Comparison of ENCODE assay signal across 24 cellular contexts in genomic region chr7:36633377-36633776, GRCh38.
A peak's percentile ranks its signal among the peaks of the same experiment; 100 is the strongest.
DNase-seq lines count a peak whose midpoint lies in the region; ATAC-seq and TF ChIP-seq lines count a peak whose summit lies in the region.
"Had no signal": no experiment of that assay in that cellular context is flagged by ENCODE, and none has a peak within 500 bp of the region (broad histone marks: within the 10 kb centered on the region; RNA-seq: fewer than 3 reads in every experiment).

No MANE protein-coding gene starts in this region.

- H3K27ac Mint-ChIP-seq in activated CD8-positive, alpha-beta T cell treated with anti-CD3 and anti-CD28 coated beads, Interleukin-2, amount 10 ng/mL, durations not matched to agents 7 days and 5 days: peak overlapping the region; percentile 32
- H3K27ac Mint-ChIP-seq in activated CD8-positive, alpha-beta T cell treated with anti-CD3 and anti-CD28 coated beads for 36 hours: no peak overlapping the region
- no peak overlapping the region for H3K27ac Mint-ChIP-seq in activated CD4-positive, alpha-beta memory T cell treated with anti-CD3 and anti-CD28 coated beads for 36 hours
- H3K27ac Mint-ChIP-seq: activated CD4-positive, alpha-beta T cell treated with anti-CD3 and anti-CD28 coated beads, Interleukin-2, amount 10 ng/mL, durations not matched to agents 7 days and 5 days; activated naive CD8-positive, alpha-beta T cell treated with anti-CD3 and anti-CD28 coated beads for 36 hours; activated T-helper 2 cell treated with anti-CD3 and anti-CD28 coated beads, Interferon-gamma antibody, Interleukin-2, Interleukin-4, amounts not matched to agents 10 μg/mL and 5 μg/mL and 100 μg/mL, durations not matched to agents 14 hours and 24 hours and 36 hours had no signal

- H3K27me3 Mint-ChIP-seq in activated CD8-positive, alpha-beta T cell treated with anti-CD3 and anti-CD28 coated beads, Interleukin-2, amount 10 ng/mL, durations not matched to agents 7 days and 5 days (ENCODE audit: low read depth): no peaks in the 10 kb centered on the region
- H3K27me3 Mint-ChIP-seq in activated CD8-positive, alpha-beta T cell treated with anti-CD3 and anti-CD28 coated beads for 36 hours: no peaks in the 10 kb centered on the region
- H3K27me3 Mint-ChIP-seq in activated CD4-positive, alpha-beta memory T cell treated with anti-CD3 and anti-CD28 coated beads for 36 hours: no peaks in the 10 kb centered on the region
- H3K27me3 Mint-ChIP-seq: activated CD4-positive, alpha-beta T cell treated with anti-CD3 and anti-CD28 coated beads, Interleukin-2, amount 10 ng/mL, durations not matched to agents 7 days and 5 days; activated naive CD8-positive, alpha-beta T cell treated with anti-CD3 and anti-CD28 coated beads for 36 hours had no signal

- H3K9me3 Mint-ChIP-seq in activated CD8-positive, alpha-beta T cell treated with anti-CD3 and anti-CD28 coated beads, Interleukin-2, amount 10 ng/mL, durations not matched to agents 7 days and 5 days (ENCODE audit: insufficient read depth): no peaks in the 10 kb centered on the region
- no peaks in the 10 kb centered on the region for H3K9me3 Mint-ChIP-seq in activated CD8-positive, alpha-beta T cell treated with anti-CD3 and anti-CD28 coated beads for 36 hours
- no peaks in the 10 kb centered on the region for H3K9me3 Mint-ChIP-seq in activated CD4-positive, alpha-beta memory T cell treated with anti-CD3 and anti-CD28 coated beads for 36 hours
- H3K9me3 Mint-ChIP-seq: activated CD4-positive, alpha-beta T cell treated with anti-CD3 and anti-CD28 coated beads, Interleukin-2, amount 10 ng/mL, durations not matched to agents 7 days and 5 days; activated naive CD8-positive, alpha-beta T cell treated with anti-CD3 and anti-CD28 coated beads for 36 hours; activated T-helper 2 cell treated with anti-CD3 and anti-CD28 coated beads, Interferon-gamma antibody, Interleukin-2, Interleukin-4, amounts not matched to agents 10 μg/mL and 5 μg/mL and 100 μg/mL, durations not matched to agents 14 hours and 24 hours and 36 hours had no signal

- peaks cover 28% of the 10 kb centered on the region for H3K4me1 Mint-ChIP-seq in activated CD8-positive, alpha-beta T cell treated with anti-CD3 and anti-CD28 coated beads, Interleukin-2, amount 10 ng/mL, durations not matched to agents 7 days and 5 days (ENCODE audit: low read depth)
- peaks cover 31% of the 10 kb centered on the region for H3K4me1 Mint-ChIP-seq in activated CD8-positive, alpha-beta T cell treated with anti-CD3 and anti-CD28 coated beads for 36 hours (ENCODE audit: low read depth)
- peaks cover 17% of the 10 kb centered on the region for H3K4me1 Mint-ChIP-seq in activated CD4-positive, alpha-beta memory T cell treated with anti-CD3 and anti-CD28 coated beads for 36 hours (ENCODE audit: low read depth)

- no peak overlapping the region for H3K4me3 Mint-ChIP-seq in activated CD8-positive, alpha-beta T cell treated with anti-CD3 and anti-CD28 coated beads, Interleukin-2, amount 10 ng/mL, durations not matched to agents 7 days and 5 days
- no peak overlapping the region for H3K4me3 Mint-ChIP-seq in activated CD8-positive, alpha-beta T cell treated with anti-CD3 and anti-CD28 coated beads for 36 hours
- H3K4me3 Mint-ChIP-seq in activated CD4-positive, alpha-beta memory T cell treated with anti-CD3 and anti-CD28 coated beads for 36 hours: no peak overlapping the region
- H3K4me3 Mint-ChIP-seq: activated CD4-positive, alpha-beta T cell treated with anti-CD3 and anti-CD28 coated beads, Interleukin-2, amount 10 ng/mL, durations not matched to agents 7 days and 5 days; activated naive CD8-positive, alpha-beta T cell treated with anti-CD3 and anti-CD28 coated beads for 36 hours had no signal

- TF ChIP-seq CTCF in activated CD8-positive, alpha-beta T cell treated with anti-CD3 and anti-CD28 coated beads for 36 hours (IDR thresholded peaks at IDR 0.05): no peak
- peak; percentile 49 for TF ChIP-seq CTCF in epithelial cell of proximal tubule (conservative IDR thresholded peaks at IDR 0.05; ENCODE audit: low read depth, low read length)

- DNase-seq in activated CD8-positive, alpha-beta T cell treated with anti-CD3 and anti-CD28 coated beads, Interleukin-2, amount 10 ng/mL, durations not matched to agents 7 days and 5 days: no peak
- no peak for DNase-seq in activated CD8-positive, alpha-beta T cell treated with anti-CD3 and anti-CD28 coated beads for 36 hours
- DNase-seq in epithelial cell of proximal tubule (ENCODE audit: low read depth): peak; percentile 32
- DNase-seq in left kidney (ENCODE audit: low read depth, low spot score): peak; percentile 64
- no peak for DNase-seq in activated CD4-positive, alpha-beta memory T cell treated with anti-CD3 and anti-CD28 coated beads for 36 hours
- DNase-seq in stimulated activated CD4-positive, alpha-beta T cell treated with anti-CD3 and anti-CD28 coated beads, Interleukin-1b, Interleukin-23, amount 100 ng/mL, for 48 hours: no peak
- DNase-seq: activated CD4-positive, alpha-beta T cell treated with anti-CD3 and anti-CD28 coated beads, Interleukin-2, amount 10 ng/mL, durations not matched to agents 7 days and 5 days; activated CD8-positive, alpha-beta memory T cell treated with anti-CD3 and anti-CD28 coated beads, Interleukin-2, amount 50 U/mL, for 48 hours; activated naive CD8-positive, alpha-beta T cell treated with anti-CD3 and anti-CD28 coated beads for 36 hours; heart right ventricle; NCI-H1048; NCI-H1930; NCI-H2227 treated with DMSO at 0.1 percent for 48 hours; NCI-H69; occipital lobe; stimulated activated CD4-positive, alpha-beta T cell treated with anti-CD3 and anti-CD28 coated beads, Interleukin-2, amount 100 ng/mL, for 24 hours; WERI-Rb-1 had no signal

- H3K36me3 Mint-ChIP-seq in activated CD8-positive, alpha-beta T cell treated with anti-CD3 and anti-CD28 coated beads, Interleukin-2, amount 10 ng/mL, durations not matched to agents 7 days and 5 days (ENCODE audit: low read depth): peaks cover 31% of the 10 kb centered on the region
- peaks cover 16% of the 10 kb centered on the region for H3K36me3 Mint-ChIP-seq in activated CD8-positive, alpha-beta T cell treated with anti-CD3 and anti-CD28 coated beads for 36 hours (ENCODE audit: low read depth)
- H3K36me3 Mint-ChIP-seq in activated CD4-positive, alpha-beta memory T cell treated with anti-CD3 and anti-CD28 coated beads for 36 hours: no peaks in the 10 kb centered on the region

- POLR2A ChIA-PET in activated CD8-positive, alpha-beta T cell treated with anti-CD3 and anti-CD28 coated beads, Interleukin-2, amount 10 ng/mL, durations not matched to agents 7 days and 5 days (lab: Charles Lee): no interaction called here
- POLR2A ChIA-PET in activated CD8-positive, alpha-beta T cell treated with anti-CD3 and anti-CD28 coated beads for 36 hours (lab: Charles Lee): no interaction called here
- POLR2A ChIA-PET in activated CD4-positive, alpha-beta memory T cell treated with anti-CD3 and anti-CD28 coated beads for 36 hours (lab: Charles Lee): no interaction called here

- H3K4me3 ChIP-seq in epithelial cell of proximal tubule (ENCODE audit: low read depth, low read length): no peak overlapping the region
- H3K4me3 ChIP-seq: heart right ventricle, SJSA1, skin epidermis, upper lobe of left lung had no signal

- intact Hi-C loops in activated CD8-positive, alpha-beta T cell treated with anti-CD3 and anti-CD28 coated beads for 36 hours (cut with micrococcal nuclease): no loop called here
- intact Hi-C loops in activated CD4-positive, alpha-beta memory T cell treated with anti-CD3 and anti-CD28 coated beads for 36 hours (cut with micrococcal nuclease): no loop called here

- CTCF ChIA-PET in activated CD8-positive, alpha-beta T cell treated with anti-CD3 and anti-CD28 coated beads, Interleukin-2, amount 10 ng/mL, durations not matched to agents 7 days and 5 days (lab: Charles Lee): no interaction called here
- CTCF ChIA-PET in activated CD8-positive, alpha-beta T cell treated with anti-CD3 and anti-CD28 coated beads for 36 hours (lab: Charles Lee): interaction anchor here (0.6 kb wide), 1 partner anchor 86 kb away, joined by 3 read pairs; no protein-coding TSS in a partner anchor
- CTCF ChIA-PET in activated CD4-positive, alpha-beta memory T cell treated with anti-CD3 and anti-CD28 coated beads for 36 hours (lab: Charles Lee): no interaction called here

- no peak for ATAC-seq in activated CD8-positive, alpha-beta T cell treated with anti-CD3 and anti-CD28 coated beads, Interleukin-2, amount 10 ng/mL, durations not matched to agents 7 days and 5 days
- no peak for ATAC-seq in activated CD8-positive, alpha-beta T cell treated with anti-CD3 and anti-CD28 coated beads for 36 hours
- ATAC-seq in HG03045 (IDR thresholded peaks at IDR 0.05; ENCODE audit: unreplicated experiment): no peak
- ATAC-seq in GM18511 (IDR thresholded peaks at IDR 0.05; ENCODE audit: unreplicated experiment): no peak
- ATAC-seq: heart right ventricle, HepG2 had no signal

Comparison
In these comparisons a context has a peak if more than half of its experiments do, and no peak if none do; other contexts are left out.
1. DNase-seq: peak in epithelial cell of proximal tubule (single experiment) and left kidney (single experiment); none in activated CD8-positive, alpha-beta T cell treated with anti-CD3 and anti-CD28 coated beads, Interleukin-2, amount 10 ng/mL, durations not matched to agents 7 days and 5 days (single experiment), activated CD8-positive, alpha-beta T cell treated with anti-CD3 and anti-CD28 coated beads for 36 hours (single experiment), activated CD4-positive, alpha-beta memory T cell treated with anti-CD3 and anti-CD28 coated beads for 36 hours (single experiment) and stimulated activated CD4-positive, alpha-beta T cell treated with anti-CD3 and anti-CD28 coated beads, Interleukin-1b, Interleukin-23, amount 100 ng/mL, for 48 hours (single experiment).